20 cellular contexts compared by ENCODE assay signal in genomic region chr11:62605467-62605866, GRCh38.
"Had no signal": no experiment of that assay in that cellular context is flagged by ENCODE, and none has a peak within 500 bp of the region (broad histone marks: within the 10 kb centered on the region; RNA-seq: fewer than 3 reads in every experiment).

No MANE protein-coding gene starts in this region.

- H3K27me3 Mint-ChIP-seq: naive thymus-derived CD4-positive, alpha-beta T cell had no signal

- H3K27me3 ChIP-seq: foreskin keratinocyte, hepatocyte, right atrium auricular region, sigmoid colon, suprapubic skin, thyroid gland had no signal

- H3K27ac ChIP-seq: foreskin keratinocyte, hepatocyte, right atrium auricular region, sigmoid colon, skin epidermis, suprapubic skin, thyroid gland had no signal

- ATAC-seq: foreskin keratinocyte; naive thymus-derived CD4-positive, alpha-beta T cell had no signal

- H3K4me3 ChIP-seq: coronary artery, hepatocyte, right atrium auricular region, sigmoid colon, skin epidermis, suprapubic skin, thyroid gland had no signal

- H3K4me3 Mint-ChIP-seq: endodermal cell had no signal

- H3K9me3 Mint-ChIP-seq: endodermal cell, nephron progenitor cell, type B pancreatic cell had no signal

- H3K27ac Mint-ChIP-seq: type B pancreatic cell had no signal

- H3K9me3 ChIP-seq: right atrium auricular region, sigmoid colon, suprapubic skin, thyroid gland had no signal

- H3K4me2 ChIP-seq: hepatocyte had no signal

- H3K4me1 ChIP-seq: foreskin keratinocyte had no signal

- DNase-seq: effector CD4-positive, alpha-beta T cell; erythroblast; foreskin keratinocyte; mammary epithelial cell; naive thymus-derived CD4-positive, alpha-beta T cell; sigmoid colon; stimulated activated CD4-positive, alpha-beta T cell treated with anti-CD3 and anti-CD28 coated beads, Interleukin-2, amount 100 ng/mL, for 24 hours; stimulated activated CD4-positive, alpha-beta T cell treated with anti-CD3 and anti-CD28 coated beads, Interleukin-4, amount 100 ng/mL, for 4 hours; stimulated activated naive CD4-positive, alpha-beta T cell treated with Interleukin-2 at 50 U/mL for 16 hours; thyroid gland had no signal

- H2AFZ ChIP-seq: hepatocyte had no signal

- FAIRE-seq: endothelial cell of umbilical vein, urothelium cell line had no signal
